In the genomic region with DNA sequence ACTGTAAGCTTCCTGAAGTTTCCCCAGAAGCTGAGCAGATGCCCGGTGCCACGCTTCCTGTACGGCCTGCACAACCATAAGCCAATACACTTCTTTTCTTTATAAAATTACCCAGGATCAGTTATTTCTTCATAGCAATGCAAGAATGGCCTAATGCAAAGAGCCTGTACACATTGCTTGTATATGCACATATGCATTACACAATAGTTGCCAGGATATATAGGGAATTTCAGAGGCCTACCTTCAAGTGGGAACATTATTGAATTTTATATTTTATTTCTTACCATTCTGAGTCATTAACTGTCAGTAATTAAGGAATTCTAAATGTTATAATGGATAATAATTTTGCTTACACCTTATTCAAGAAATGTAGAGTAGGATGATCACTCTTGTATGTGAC, we compare ENCODE assay signal across 3 cellular contexts.
TF ChIP-seq lines count a peak whose summit lies in the region.

No MANE protein-coding gene starts in this region.

TF ChIP-seq in HepG2, 621 proteins besides CTCF, POLR2A, EP300 and RAD21:
- TF ChIP-seq CEBPB (IDR thresholded peaks at IDR 0.05; ENCODE audit: borderline replicate concordance, low read depth, low read length) (peak; percentile 74), ZIK1 (CRISPR knock-in tag; IDR thresholded peaks at IDR 0.05; ENCODE audit: borderline replicate concordance, low read depth) (no peak)

TF ChIP-seq in IMR-90, 13 proteins besides CTCF, POLR2A, EP300 and RAD21:
- TF ChIP-seq, protein P1, sequence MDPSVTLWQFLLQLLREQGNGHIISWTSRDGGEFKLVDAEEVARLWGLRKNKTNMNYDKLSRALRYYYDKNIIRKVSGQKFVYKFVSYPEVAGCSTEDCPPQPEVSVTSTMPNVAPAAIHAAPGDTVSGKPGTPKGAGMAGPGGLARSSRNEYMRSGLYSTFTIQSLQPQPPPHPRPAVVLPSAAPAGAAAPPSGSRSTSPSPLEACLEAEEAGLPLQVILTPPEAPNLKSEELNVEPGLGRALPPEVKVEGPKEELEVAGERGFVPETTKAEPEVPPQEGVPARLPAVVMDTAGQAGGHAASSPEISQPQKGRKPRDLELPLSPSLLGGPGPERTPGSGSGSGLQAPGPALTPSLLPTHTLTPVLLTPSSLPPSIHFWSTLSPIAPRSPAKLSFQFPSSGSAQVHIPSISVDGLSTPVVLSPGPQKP (IDR thresholded peaks at IDR 0.05; ENCODE audit: borderline replicate concordance, low read depth, low read length) = no peak
- TF ChIP-seq CEBPB (IDR thresholded peaks at IDR 0.05; ENCODE audit: low read depth, low read length) = peak; percentile 55

TF ChIP-seq in K562, 482 proteins besides CTCF, POLR2A, EP300 and RAD21:
- no peak for TF ChIP-seq FOXJ2 (tag; IDR thresholded peaks at IDR 0.05)
- peak; percentile 51; the same call in 1 of the 2 replicates for TF ChIP-seq CEBPB (tag; IDR thresholded peaks at IDR 0.05)
- no peak for TF ChIP-seq CEBPG (CRISPR knock-in tag; IDR thresholded peaks at IDR 0.05)
- TF ChIP-seq CEBPG (tag; conservative IDR thresholded peaks at IDR 0.05 in 1 of 2, IDR thresholded peaks at IDR 0.05 in 1 of 2) = peak in 1 of 2 experiments; percentile 67; a peak in 2 of 4 replicates
